ENCODE assay signal across 10 cellular contexts in the genomic region with DNA sequence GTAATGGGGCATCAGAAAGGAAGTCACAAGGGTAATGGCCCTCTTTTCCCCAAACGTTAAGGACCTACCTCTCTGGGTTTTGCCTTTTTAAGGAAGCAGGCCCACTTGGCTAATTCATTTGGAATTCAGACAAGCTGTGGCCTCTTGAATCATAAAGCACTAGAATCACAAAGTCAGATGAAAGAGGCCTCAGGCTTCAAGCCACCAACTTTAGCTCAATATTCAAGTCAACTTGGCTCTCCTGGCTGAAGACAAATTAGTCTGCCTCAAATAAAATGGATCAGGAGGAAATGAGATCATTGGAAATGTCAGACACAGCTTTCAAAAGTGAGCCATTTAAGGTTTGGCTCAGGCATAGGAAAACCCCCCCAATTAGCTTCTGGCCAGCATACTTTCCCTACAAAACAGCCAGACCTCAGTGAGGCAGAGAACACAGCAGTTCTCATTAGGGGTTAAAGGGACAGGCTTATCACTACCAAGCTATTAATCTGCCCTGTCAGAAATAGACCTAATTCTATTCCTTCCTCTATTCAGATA. TPM values are rescaled to one million over a fixed set of nuclear protein-coding genes. Genes with fewer than 3 reads are reported as not detected.
DNase-seq lines count a peak whose midpoint lies in the region; TF ChIP-seq lines count a peak whose summit lies in the region.
"Had no signal": no experiment of that assay in that cellular context is flagged by ENCODE, and none has a peak within 500 bp of the region (broad histone marks: within the 10 kb centered on the region; RNA-seq: fewer than 3 reads in every experiment).

No MANE protein-coding gene starts in this region.

- H3K27me3 ChIP-seq in layer of hippocampus (ENCODE audit: control insufficient read depth, insufficient read depth, low read length) (no peaks in the 10 kb centered on the region), transverse colon (no peaks in the 10 kb centered on the region)

- H3K27ac ChIP-seq in layer of hippocampus (ENCODE audit: low read depth, low read length) (peak overlapping the region; percentile 2), transverse colon (peak overlapping the region; percentile 22 to 66 (median 46))
- H3K27ac ChIP-seq: 22Rv1 had no signal

- intact Hi-C loops in transverse colon (cut with DNase I; ENCODE audit: low total_unique reads) = no loop called here

- no peaks in the 10 kb centered on the region for H3K9me3 ChIP-seq in transverse colon

- TF ChIP-seq POLR2A in transverse colon (IDR thresholded peaks at IDR 0.05) = no peak

- WGBS in transverse colon (ENCODE audit: low coverage in 1 of 2), 2 donors = 26 to 40% methylated on average over 1 of the region's 1 CpG

- TF ChIP-seq EP300 in transverse colon (IDR thresholded peaks at IDR 0.05; ENCODE audit: low read depth) = no peak

- in situ Hi-C loops in transverse colon (cut with MboI; ENCODE audit: low pct_ligation_motif_present in 1 of 4, low pct_unique_long_range_greater_than_20kb in 1 of 4, low sequenced_read_pairs in 3 of 4) = loop anchor here in 1 of 4 donors (25.0 kb wide), 1 partner anchor 118 kb away; the partner anchor contains the start of gene C1orf141

- TF ChIP-seq CTCF in transverse colon (IDR thresholded peaks at IDR 0.05) = no peak

- DNase-seq in NCI-H2029 (lab: John Stamatoyannopoulos, UW) (peak; percentile 15), NCI-H2029 treated with DMSO at 0.1 percent for 48 hours (lab: John Stamatoyannopoulos, UW) (no peak), dermis blood vessel endothelial cell (peak; percentile 80), transverse colon (no peak), SK-N-DZ (ENCODE audit: low spot score) (no peak), NOMO-1 treated with DMSO at 0.1 percent for 48 hours (lab: John Stamatoyannopoulos, UW; ENCODE audit: unreplicated experiment) (no peak), DMS79 (lab: John Stamatoyannopoulos, UW) (no peak)
- DNase-seq: activated B cell treated with CpG ODN at 0.5 μM for 24 hours had no signal

- H3K36me3 ChIP-seq in transverse colon = peaks cover 0 to 27% (median 11%) of the 10 kb centered on the region in 4 donors

- peaks cover 0 to 20% (median 7%) of the 10 kb centered on the region in 4 donors for H3K4me1 ChIP-seq in transverse colon

- H3K4me3 ChIP-seq in transverse colon = no peak overlapping the region

RNA-seq across cellular contexts. Expression of gene SLC35D1, which starts 34.3 kb away (rescaled TPM):
- 5.9 and 7.0 TPM in 2 replicates for total RNA-seq in dermis blood vessel endothelial cell
- 10 to 100 TPM in 3 of 4 donors, 1 to 10 TPM in 1; 10.0 to 68.6 (median 51.9) TPM for total RNA-seq in transverse colon
- polyA plus RNA-seq in SK-N-DZ (2014; cell fraction: cytosol; rRNA removed) = 3.9 and 4.1 TPM in 2 replicates
- 6.7 and 6.9 TPM in 2 replicates for polyA plus RNA-seq in SK-N-DZ (2014; cell fraction: nucleus; rRNA removed)

Comparison
In these comparisons a context has a peak if more than half of its experiments do, and no peak if none do; other contexts are left out.
1. DNase-seq: peak in NCI-H2029 (single experiment) and dermis blood vessel endothelial cell (single experiment); none in NCI-H2029 treated with DMSO at 0.1 percent for 48 hours (single experiment), transverse colon (single experiment), SK-N-DZ (single experiment), NOMO-1 treated with DMSO at 0.1 percent for 48 hours (single experiment) and DMS79 (single experiment).